Comparison of ENCODE assay signal across 8 cellular contexts in genomic region chr6:166382933-166383816, GRCh38. TPM values are rescaled to one million over a fixed set of nuclear protein-coding genes. Genes with fewer than 3 reads are reported as not detected.
DNase-seq lines count a peak whose midpoint lies in the region; ATAC-seq and TF ChIP-seq lines count a peak whose summit lies in the region.

Gene MPC1 (minus strand): TSS chr6:166382940. CDS start chr6:166382876, 64 bp downstream.

- peak; percentile 82 to 83 for TF ChIP-seq POLR2A in Peyer's patch (IDR thresholded peaks at IDR 0.05)

- DNase-seq in DMS79 treated with DMSO at 0.1 percent for 48 hours (lab: John Stamatoyannopoulos, UW) (peak; percentile 92), Peyer's patch (peak; percentile 92 to 99 (median 98))
- DNase-seq in activated T-cell treated with anti-CD3 and anti-CD28 coated beads, Interleukin-2, amount 50 U/mL, for 48 hours, result peak; percentile 93 to 97
- DNase-seq in stimulated activated CD8-positive, alpha-beta memory T cell treated with anti-CD3 and anti-CD28 coated beads, Interleukin-7, amount 100 ng/mL, for 1 hour (ENCODE audit: low read depth in 2 of 2), result peak; percentile 82 to 88

- peaks cover 0 to 9% (median 0%) of the 10 kb centered on the region in 4 donors for H3K4me1 ChIP-seq in Peyer's patch
- H3K4me1 ChIP-seq in muscle layer of colon (ENCODE audit: insufficient read depth, low read length), result peaks cover 8% of the 10 kb centered on the region

- no peak for TF ChIP-seq CTCF in Peyer's patch (IDR thresholded peaks at IDR 0.05)

- ATAC-seq in GM21825 (IDR thresholded peaks at IDR 0.05; ENCODE audit: unreplicated experiment), result peak; percentile 87
- ATAC-seq in esophagus mucosa, result peak; percentile 99

- H3K27ac ChIP-seq in KOPT-K1 (ENCODE audit: low read depth, low read length, poor library complexity, severe bottlenecking) (peak within 1 kb of the TSS; percentile 65), Peyer's patch (peak within 1 kb of the TSS; percentile 95 to 96 (median 96)), muscle layer of colon (ENCODE audit: low read depth, low read length) (peak within 1 kb of the TSS; percentile 83)

- H3K36me3 ChIP-seq in KOPT-K1 (ENCODE audit: insufficient read depth, low read length) (no peaks in the 10 kb centered on the region), Peyer's patch (no peaks in the 10 kb centered on the region), muscle layer of colon (ENCODE audit: insufficient read depth, low read length) (no peaks in the 10 kb centered on the region)

- peak within 1 kb of the TSS; percentile 71 for H3K9ac ChIP-seq in muscle layer of colon (ENCODE audit: low read length)

- H3K27me3 ChIP-seq in Peyer's patch (no peaks in the 10 kb centered on the region), muscle layer of colon (ENCODE audit: control insufficient read depth in 1 of 2, insufficient read depth in 2 of 2, low read length in 2 of 2) (no peaks in the 10 kb centered on the region)

- peak within 1 kb of the TSS; percentile 82 to 98 (median 91) for H3K4me3 ChIP-seq in Peyer's patch
- peak within 1 kb of the TSS; percentile 72 to 83 for H3K4me3 ChIP-seq in muscle layer of colon (ENCODE audit: low read depth in 1 of 2, low read length in 2 of 2)

- no peaks in the 10 kb centered on the region for H3K9me3 ChIP-seq in KOPT-K1 (ENCODE audit: insufficient read depth, low read length, poor library complexity, severe bottlenecking)
- H3K9me3 ChIP-seq in Peyer's patch, result no peaks in the 10 kb centered on the region
- no peaks in the 10 kb centered on the region for H3K9me3 ChIP-seq in muscle layer of colon (ENCODE audit: low read length)

RNA-seq across cellular contexts. Expression of gene MPC1, which starts in this region (rescaled TPM):
- total RNA-seq in Peyer's patch (10 to 100 TPM; 45.6 to 75.3 (median 59.8) TPM), esophagus mucosa (43.4 TPM)

Comparison
In these comparisons a context has a peak if more than half of its experiments do, and no peak if none do; other contexts are left out.
1. Peak in every context shown above with its lines: DNase-seq, ATAC-seq, H3K4me3 ChIP-seq and H3K27ac ChIP-seq.